ENCODE assay signal across 8 cellular contexts in genomic region chr15:98754283-98755022, GRCh38.
DNase-seq lines count a peak whose midpoint lies in the region; FAIRE-seq and TF ChIP-seq lines count a peak whose summit lies in the region.
"Had no signal": no experiment of that assay in that cellular context is flagged by ENCODE, and none has a peak within 500 bp of the region (broad histone marks: within the 10 kb centered on the region; RNA-seq: fewer than 3 reads in every experiment).

No MANE protein-coding gene starts in this region.

- TF ChIP-seq CTCF in astrocyte of the spinal cord (IDR thresholded peaks at IDR 0.05; ENCODE audit: low read depth, low read length): no peak
- TF ChIP-seq CTCF in keratinocyte (optimal IDR thresholded peaks at IDR 0.05 in 1 of 3, IDR thresholded peaks at IDR 0.05 in 1 of 3, conservative IDR thresholded peaks at IDR 0.05 in 1 of 3; ENCODE audit: extremely low read depth in 1 of 3, insufficient read depth in 2 of 3, low read length in 3 of 3): no peak
- no peak for TF ChIP-seq CTCF in suprapubic skin (IDR thresholded peaks at IDR 0.05)

- peaks cover 97% of the 10 kb centered on the region for H3K79me2 ChIP-seq in keratinocyte (ENCODE audit: control insufficient read depth, insufficient read depth, low read length)

- peak; percentile 10 for DNase-seq in HS-5 (ENCODE audit: low read depth)
- DNase-seq in astrocyte of the spinal cord (ENCODE audit: low read depth, low spot score): peak; percentile 48
- DNase-seq in keratinocyte (ENCODE audit: low read depth, low spot score): no peak
- no peak for DNase-seq in suprapubic skin (ENCODE audit: low spot score in 2 of 2)
- DNase-seq in NCI-H1436 treated with DMSO at 0.1 percent for 48 hours (lab: John Stamatoyannopoulos, UW): no peak
- no peak for DNase-seq in NCI-H2171 treated with DMSO at 0.1 percent for 48 hours (lab: John Stamatoyannopoulos, UW)
- no peak for DNase-seq in activated gamma-delta T cell treated with Interleukin-2 at 50 U/mL for 16 hours
- DNase-seq: NCI-H774 had no signal

- H3K27ac ChIP-seq in keratinocyte (ENCODE audit: control insufficient read depth, insufficient read depth, low read length): peak overlapping the region; percentile 93
- peak overlapping the region; percentile 52 for H3K27ac ChIP-seq in suprapubic skin

- peak; percentile 56 for FAIRE-seq in keratinocyte (lab: Jason Lieb, UNC)

- TF ChIP-seq EP300 in suprapubic skin (IDR thresholded peaks at IDR 0.05): no peak

- WGBS in suprapubic skin: 38% methylated on average over 8 of the region's 8 CpGs

- H2AFZ ChIP-seq in keratinocyte (ENCODE audit: control insufficient read depth, low read length): peak overlapping the region; percentile 71

- no peaks in the 10 kb centered on the region for H3K9me1 ChIP-seq in keratinocyte (ENCODE audit: control insufficient read depth, extremely low read depth, insufficient read depth, low read length)

- in situ Hi-C loops in astrocyte of the spinal cord (cut with HindIII; ENCODE audit: low sequenced_read_pairs): no loop called here

- no peak for TF ChIP-seq POLR2A in suprapubic skin (IDR thresholded peaks at IDR 0.05)

- no peaks in the 10 kb centered on the region for H4K20me1 ChIP-seq in keratinocyte (ENCODE audit: control insufficient read depth, extremely low read depth, insufficient read depth, low read length)

- H3K4me3 ChIP-seq in astrocyte of the spinal cord (ENCODE audit: low read depth, low read length) (peak overlapping the region; percentile 27), keratinocyte (ENCODE audit: control insufficient read depth in 2 of 3, extremely low read depth in 1 of 3, insufficient read depth in 2 of 3, low read depth in 1 of 3, low read length in 3 of 3) (peak overlapping the region; percentile 15 to 64 (median 62)), suprapubic skin (peak overlapping the region; percentile 33)

- H3K9me3 ChIP-seq in keratinocyte (ENCODE audit: control insufficient read depth, low read depth, low read length) (no peaks in the 10 kb centered on the region), suprapubic skin (no peaks in the 10 kb centered on the region)

- dilution Hi-C loops in keratinocyte (cut with MboI; ENCODE audit: extremely low pct_ligation_motif_present, low sequenced_read_pairs): no loop called here

- peak overlapping the region; percentile 95 for H3K4me2 ChIP-seq in keratinocyte (ENCODE audit: control insufficient read depth, extremely low read depth, insufficient read depth, low read depth, low read length)

- H3K4me1 ChIP-seq in keratinocyte (ENCODE audit: control insufficient read depth, extremely low read depth, insufficient read depth, low read length) (peaks cover 24% of the 10 kb centered on the region), suprapubic skin (peaks cover 27% of the 10 kb centered on the region)

- H3K36me3 ChIP-seq in keratinocyte (ENCODE audit: control insufficient read depth in 2 of 2, extremely low read depth in 1 of 2, insufficient read depth in 2 of 2, low read length in 2 of 2) (no peaks in the 10 kb centered on the region), suprapubic skin (no peaks in the 10 kb centered on the region)

- peak overlapping the region; percentile 75 for H3K9ac ChIP-seq in keratinocyte (ENCODE audit: control insufficient read depth, extremely low read depth, insufficient read depth, low read length)

- H3K27me3 ChIP-seq in keratinocyte (ENCODE audit: control insufficient read depth, extremely low read depth, insufficient read depth, low read length): no peaks in the 10 kb centered on the region
- no peaks in the 10 kb centered on the region for H3K27me3 ChIP-seq in suprapubic skin

Comparison
In these comparisons a context has a peak if more than half of its experiments do, and no peak if none do; other contexts are left out.
1. DNase-seq: peak in HS-5 (single experiment) and astrocyte of the spinal cord (single experiment); none in keratinocyte (single experiment), suprapubic skin (0 of 2), NCI-H1436 treated with DMSO at 0.1 percent for 48 hours (single experiment), NCI-H2171 treated with DMSO at 0.1 percent for 48 hours (single experiment) and activated gamma-delta T cell treated with Interleukin-2 at 50 U/mL for 16 hours (single experiment).
2. Peak in every context shown above with its lines, with median percentiles within 50 percentile points of each other: H3K4me3 ChIP-seq.